8 cellular contexts compared by ENCODE assay signal in genomic region chr11:78801161-78801884, GRCh38.
A peak's percentile ranks its signal among the peaks of the same experiment; 100 is the strongest.
DNase-seq lines count a peak whose midpoint lies in the region; ATAC-seq and TF ChIP-seq lines count a peak whose summit lies in the region.

No MANE protein-coding gene starts in this region.

- DNase-seq in CD14-positive monocyte (ENCODE audit: low spot score): no peak
- peak; percentile 14 to 31 for DNase-seq in NOMO-1 (lab: John Stamatoyannopoulos, UW; ENCODE audit: unreplicated experiment in 2 of 2)
- DNase-seq in osteoblast (ENCODE audit: insufficient read length, low spot score, missing footprints): peak; percentile 86
- DNase-seq in RPMI8226: no peak
- no peak for DNase-seq in natural killer cell

- no peaks in the 10 kb centered on the region for H3K36me3 Mint-ChIP-seq in CD14-positive monocyte
- H3K36me3 Mint-ChIP-seq in natural killer cell: no peaks in the 10 kb centered on the region

- H3K27me3 ChIP-seq in osteoblast (ENCODE audit: insufficient read depth, low read length): no peaks in the 10 kb centered on the region

- no peaks in the 10 kb centered on the region for H3K9me3 ChIP-seq in osteoblast (ENCODE audit: low read depth, low read length)

- peak overlapping the region; percentile 27 for H3K4me3 ChIP-seq in osteoblast (ENCODE audit: insufficient read depth, low read length)

- no peaks in the 10 kb centered on the region for H4K20me1 ChIP-seq in osteoblast (ENCODE audit: insufficient read depth, low read length)

- no peaks in the 10 kb centered on the region for H3K9me3 Mint-ChIP-seq in CD14-positive monocyte
- H3K9me3 Mint-ChIP-seq in natural killer cell: no peaks in the 10 kb centered on the region

- H3K79me2 ChIP-seq in osteoblast (ENCODE audit: insufficient read depth, low read length): no peaks in the 10 kb centered on the region

- intact Hi-C loops in CD14-positive monocyte (cut with micrococcal nuclease) (no loop called here), natural killer cell (cut with micrococcal nuclease) (no loop called here)

- H3K4me1 Mint-ChIP-seq in CD14-positive monocyte (peaks cover 23% of the 10 kb centered on the region), natural killer cell (no peaks in the 10 kb centered on the region)

- TF ChIP-seq CTCF in CD14-positive monocyte (IDR thresholded peaks at IDR 0.05) (no peak), osteoblast (IDR thresholded peaks at IDR 0.05; ENCODE audit: extremely low read depth, low read depth, low read length) (no peak), natural killer cell (IDR thresholded peaks at IDR 0.05) (no peak)

- H3K27ac ChIP-seq in osteoblast (ENCODE audit: low read depth, low read length): peak overlapping the region; percentile 89

- peak; percentile 57 for ATAC-seq in esophagus mucosa
- no peak for ATAC-seq in GM19324 (IDR thresholded peaks at IDR 0.05; ENCODE audit: low FRiP score, unreplicated experiment)
- ATAC-seq in GM18909 (IDR thresholded peaks at IDR 0.05; ENCODE audit: poor library complexity, unreplicated experiment): no peak
- ATAC-seq in natural killer cell: no peak

- H3K4me1 ChIP-seq in osteoblast (ENCODE audit: insufficient read depth, low read length): peaks cover 63% of the 10 kb centered on the region

- no peak overlapping the region for H2AFZ ChIP-seq in osteoblast (ENCODE audit: low read length)

- H3K27me3 Mint-ChIP-seq in CD14-positive monocyte (ENCODE audit: low read depth in 3 of 3) (peaks cover 0 to 5% (median 0%) of the 10 kb centered on the region in 3 donors), natural killer cell (ENCODE audit: low read depth in 2 of 2) (peaks cover 0 to 5% of the 10 kb centered on the region in 2 donors)

- H3K4me3 Mint-ChIP-seq in CD14-positive monocyte (peak overlapping the region in 1 of 2 donors; percentile 8), natural killer cell (no peak overlapping the region)

- H3K27ac Mint-ChIP-seq in CD14-positive monocyte (peak overlapping the region; percentile 1 to 96 (median 81)), natural killer cell (no peak overlapping the region)

- no peaks in the 10 kb centered on the region for H3K36me3 ChIP-seq in osteoblast (ENCODE audit: insufficient read depth, low read length)

- H3K4me2 ChIP-seq in osteoblast (ENCODE audit: insufficient read depth, low read length): peak overlapping the region; percentile 60

Comparison
In these comparisons a context has a peak if more than half of its experiments do, and no peak if none do; other contexts are left out.
1. DNase-seq: peak in NOMO-1 (2 of 2) and osteoblast (single experiment); none in CD14-positive monocyte (single experiment), RPMI8226 (single experiment) and natural killer cell (single experiment).
2. H3K27ac Mint-ChIP-seq: peak in CD14-positive monocyte (7 of 7); none in natural killer cell (0 of 2).